ENCODE assay signal across 8 cellular contexts in genomic region chr15:76196286-76196948, GRCh38.
A peak's percentile ranks its signal among the peaks of the same experiment; 100 is the strongest.
DNase-seq lines count a peak whose midpoint lies in the region; ATAC-seq and TF ChIP-seq lines count a peak whose summit lies in the region.

No MANE protein-coding gene starts in this region.

- peaks cover 0 to 11% (median 0%) of the 10 kb centered on the region in 11 experiments; a peak in 6 of 22 replicates for H3K27me3 ChIP-seq in BLaER1 treated with 17β-estradiol and CSF1 and Interleukin-3, amounts not matched to agents 10 nM and 100 nM
- H3K27me3 ChIP-seq in heart right ventricle (peaks cover 0 to 19% (median 9%) of the 10 kb centered on the region in 7 donors), skeletal muscle satellite cell (ENCODE audit: control insufficient read depth, insufficient read depth, low read length) (no peaks in the 10 kb centered on the region)

- peak overlapping the region in 4 of 11 experiments; percentile 8 to 37 (median 27); a peak in 4 of 22 replicates for H3K27ac ChIP-seq in BLaER1 treated with 17β-estradiol and CSF1 and Interleukin-3, amounts not matched to agents 10 nM and 100 nM
- peak overlapping the region in 9 of 10 donors; percentile 23 to 82 (median 68) for H3K27ac ChIP-seq in heart right ventricle

- H3K4me1 ChIP-seq in BLaER1 treated with 17β-estradiol and CSF1 and Interleukin-3, amounts not matched to agents 10 nM and 100 nM = peaks cover 19 to 31% (median 29%) of the 10 kb centered on the region in 10 experiments
- H3K4me1 ChIP-seq in heart right ventricle = peaks cover 8 to 51% (median 35%) of the 10 kb centered on the region in 9 donors
- peaks cover 45% of the 10 kb centered on the region for H3K4me1 ChIP-seq in skeletal muscle satellite cell (ENCODE audit: control insufficient read depth, insufficient read depth, low read length)

- peak; percentile 13 for DNase-seq in KG1 (lab: John Stamatoyannopoulos, UW)
- DNase-seq in activated B cell treated with CpG ODN at 0.5 μM for 24 hours = no peak
- DNase-seq in heart right ventricle = peak; percentile 40 to 54
- DNase-seq in activated CD4-positive, CD25-positive, alpha-beta regulatory T cell (lab: John Stamatoyannopoulos, UW) = no peak
- no peak for DNase-seq in T-helper 2 cell treated with Interferon-gamma antibody and Interleukin-4, amounts not matched to agents 5 μg/mL and 100 μg/mL, for 36 hours (ENCODE audit: low spot score)

- H3K9me3 Mint-ChIP-seq in activated B cell treated with CpG ODN at 0.5 μM for 24 hours = no peaks in the 10 kb centered on the region
- no peaks in the 10 kb centered on the region for H3K9me3 Mint-ChIP-seq in T-helper 2 cell treated with Interferon-gamma antibody and Interleukin-4, amounts not matched to agents 5 μg/mL and 100 μg/mL, for 36 hours

- H3K27ac Mint-ChIP-seq in activated B cell treated with CpG ODN at 0.5 μM for 24 hours = peak overlapping the region; percentile 42
- no peak overlapping the region for H3K27ac Mint-ChIP-seq in T-helper 2 cell treated with Interferon-gamma antibody and Interleukin-4, amounts not matched to agents 5 μg/mL and 100 μg/mL, for 36 hours

- no peak overlapping the region for H3K4me3 Mint-ChIP-seq in activated B cell treated with CpG ODN at 0.5 μM for 24 hours
- no peak overlapping the region for H3K4me3 Mint-ChIP-seq in T-helper 2 cell treated with Interferon-gamma antibody and Interleukin-4, amounts not matched to agents 5 μg/mL and 100 μg/mL, for 36 hours

- H3K9ac ChIP-seq in BLaER1 treated with 17β-estradiol and CSF1 and Interleukin-3, amounts not matched to agents 10 nM and 100 nM = peak overlapping the region in 7 of 11 experiments; percentile 10 to 51 (median 36); a peak in 4 of 22 replicates
- no peak overlapping the region for H3K9ac ChIP-seq in skeletal muscle satellite cell (ENCODE audit: low read depth, low read length)

- peak overlapping the region; percentile 28 to 85 (median 57) for H3K4me2 ChIP-seq in BLaER1 treated with 17β-estradiol and CSF1 and Interleukin-3, amounts not matched to agents 10 nM and 100 nM
- H3K4me2 ChIP-seq in skeletal muscle satellite cell (ENCODE audit: low read length) = peak overlapping the region; percentile 64

- no peaks in the 10 kb centered on the region for H3K9me3 ChIP-seq in BLaER1 treated with 17β-estradiol and CSF1 and Interleukin-3, amounts not matched to agents 10 nM and 100 nM (replicated peaks in 1 of 11)
- H3K9me3 ChIP-seq in heart right ventricle (no peaks in the 10 kb centered on the region), skeletal muscle satellite cell (replicated peaks; ENCODE audit: low read length) (no peaks in the 10 kb centered on the region)

- peaks cover 22% of the 10 kb centered on the region for H3K4me1 Mint-ChIP-seq in activated B cell treated with CpG ODN at 0.5 μM for 24 hours
- H3K4me1 Mint-ChIP-seq in T-helper 2 cell treated with Interferon-gamma antibody and Interleukin-4, amounts not matched to agents 5 μg/mL and 100 μg/mL, for 36 hours (ENCODE audit: low read depth) = no peaks in the 10 kb centered on the region

- 34 to 44% methylated on average over 8 of the region's 8 CpGs for WGBS in heart right ventricle, 2 donors

- TF ChIP-seq CTCF in activated B cell treated with CpG ODN at 0.5 μM for 24 hours (IDR thresholded peaks at IDR 0.05) (no peak), heart right ventricle (IDR thresholded peaks at IDR 0.05) (no peak)

- no peaks in the 10 kb centered on the region for H3K36me3 Mint-ChIP-seq in activated B cell treated with CpG ODN at 0.5 μM for 24 hours (ENCODE audit: low read depth)
- H3K36me3 Mint-ChIP-seq in T-helper 2 cell treated with Interferon-gamma antibody and Interleukin-4, amounts not matched to agents 5 μg/mL and 100 μg/mL, for 36 hours (ENCODE audit: low read depth) = no peaks in the 10 kb centered on the region

- CTCF ChIA-PET in activated B cell treated with CpG ODN at 0.5 μM for 24 hours (lab: Charles Lee) = no interaction called here

- peaks cover 0 to 34% (median 0%) of the 10 kb centered on the region in 11 experiments; a peak in 3 of 22 replicates for H4K20me1 ChIP-seq in BLaER1 treated with 17β-estradiol and CSF1 and Interleukin-3, amounts not matched to agents 10 nM and 100 nM

- ATAC-seq in activated B cell treated with CpG ODN at 0.5 μM for 24 hours (ENCODE audit: low read depth) (peak; percentile 89), heart right ventricle (peak; percentile 29 to 81 (median 68)), HG02571 (IDR thresholded peaks at IDR 0.05; ENCODE audit: unreplicated experiment) (no peak)

- no peaks in the 10 kb centered on the region for H3K36me3 ChIP-seq in BLaER1 treated with 17β-estradiol and CSF1 and Interleukin-3, amounts not matched to agents 10 nM and 100 nM
- no peaks in the 10 kb centered on the region for H3K36me3 ChIP-seq in heart right ventricle
- no peaks in the 10 kb centered on the region for H3K36me3 ChIP-seq in skeletal muscle satellite cell (ENCODE audit: insufficient read depth, low read length)

- H3K4me3 ChIP-seq in BLaER1 treated with 17β-estradiol and CSF1 and Interleukin-3, amounts not matched to agents 10 nM and 100 nM = no peak overlapping the region
- H3K4me3 ChIP-seq in heart right ventricle = no peak overlapping the region
- peak overlapping the region; percentile 34 for H3K4me3 ChIP-seq in skeletal muscle satellite cell (ENCODE audit: low read length)

- H3K27me3 Mint-ChIP-seq in activated B cell treated with CpG ODN at 0.5 μM for 24 hours = no peaks in the 10 kb centered on the region
- peaks cover 7% of the 10 kb centered on the region for H3K27me3 Mint-ChIP-seq in T-helper 2 cell treated with Interferon-gamma antibody and Interleukin-4, amounts not matched to agents 5 μg/mL and 100 μg/mL, for 36 hours (ENCODE audit: low read depth)

- intact Hi-C loops in activated B cell treated with CpG ODN at 0.5 μM for 24 hours (cut with micrococcal nuclease) (loop anchor here (10.0 kb wide), 1 partner anchor 1678 kb away; no protein-coding TSS in a partner anchor), heart right ventricle (cut with DNase I) (loop anchor here in 4 of 10 donors (10.0 kb wide), 2 partner anchors 78 to 668 kb away; no protein-coding TSS in a partner anchor)

- POLR2A ChIA-PET in activated B cell treated with CpG ODN at 0.5 μM for 24 hours (lab: Charles Lee) = no interaction called here

Comparison
In these comparisons a context has a peak if more than half of its experiments do, and no peak if none do; other contexts are left out.
1. DNase-seq: peak in KG1 (single experiment) and heart right ventricle (2 of 2); none in activated B cell treated with CpG ODN at 0.5 μM for 24 hours (single experiment), activated CD4-positive, CD25-positive, alpha-beta regulatory T cell (0 of 4) and T-helper 2 cell treated with Interferon-gamma antibody and Interleukin-4, amounts not matched to agents 5 μg/mL and 100 μg/mL, for 36 hours (single experiment).